Comparison of ENCODE assay signal across 31 cellular contexts in the genomic region with DNA sequence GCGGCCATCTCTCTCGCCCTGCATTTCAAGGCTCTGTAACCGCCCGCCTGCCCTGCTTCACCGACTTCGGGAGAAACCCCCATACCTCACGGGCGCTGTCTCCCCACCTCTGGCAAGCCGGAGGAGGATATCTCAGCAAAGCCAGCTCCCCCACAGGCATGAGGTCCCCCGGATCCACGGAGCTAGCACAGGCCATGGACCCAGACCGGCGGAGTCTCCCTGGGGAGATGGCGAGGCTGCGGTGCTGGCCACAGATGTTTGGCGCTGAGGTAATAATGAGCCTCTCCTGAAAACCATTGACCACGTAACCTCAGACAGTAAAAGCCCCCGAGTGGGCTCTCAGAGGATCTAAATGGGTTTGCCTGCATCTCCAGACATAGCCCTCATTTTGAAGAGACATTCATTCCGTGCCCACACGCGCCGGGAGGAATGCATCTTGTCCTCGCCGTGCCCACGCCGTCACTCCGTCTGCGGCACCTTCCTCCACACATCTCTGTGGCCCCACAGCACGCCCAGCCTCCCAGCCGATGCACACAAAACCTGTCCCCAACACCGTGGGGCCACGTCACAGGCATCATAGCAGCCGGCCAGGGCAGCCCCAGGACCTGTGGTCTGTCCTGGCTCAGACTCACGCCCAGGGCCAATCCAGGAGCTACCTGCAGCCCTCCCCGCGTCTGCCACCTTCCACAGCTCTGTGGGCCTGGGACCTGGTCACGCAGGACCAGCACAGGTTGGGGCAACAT.
DNase-seq lines count a peak whose midpoint lies in the region; FAIRE-seq and TF ChIP-seq lines count a peak whose summit lies in the region.
"Had no signal": no experiment of that assay in that cellular context is flagged by ENCODE, and none has a peak within 500 bp of the region (broad histone marks: within the 10 kb centered on the region; RNA-seq: fewer than 3 reads in every experiment).

No MANE protein-coding gene starts in this region.

- no peak overlapping the region for H3K23ac ChIP-seq in H1 (ENCODE audit: insufficient read length)

- no peak for TF ChIP-seq RAD21 in H1 (IDR thresholded peaks at IDR 0.05 in 1 of 2, conservative IDR thresholded peaks at IDR 0.05 in 1 of 2; ENCODE audit: low read depth in 2 of 2, low read length in 2 of 2)

- no peaks in the 10 kb centered on the region for H3K4me1 ChIP-seq in BE2C
- peaks cover 0 to 65% (median 2%) of the 10 kb centered on the region in 4 donors for H3K4me1 ChIP-seq in Peyer's patch
- H3K4me1 ChIP-seq in H1 (replicated peaks in 1 of 4; ENCODE audit: control insufficient read depth in 3 of 4, insufficient read depth in 4 of 4, low read length in 3 of 4): peaks cover 0 to 7% (median 4%) of the 10 kb centered on the region in 4 experiments; a peak in 4 of 7 replicates
- peaks cover 37% of the 10 kb centered on the region for H3K4me1 ChIP-seq in neural progenitor cell
- H3K4me1 ChIP-seq in spleen: peaks cover 0 to 3% (median 0%) of the 10 kb centered on the region in 6 donors
- H3K4me1 ChIP-seq: A549 had no signal

- H3K4ac ChIP-seq in H1 (replicated peaks; ENCODE audit: insufficient read length, low read depth, low read length): no peak overlapping the region

- no peak overlapping the region for H3K18ac ChIP-seq in H1 (ENCODE audit: extremely low read depth, low read length)

- CTCF ChIA-PET in H1 (lab: Charles Lee; ENCODE audit: partially characterized antibody): interaction anchor here (1.3 to 1.7 kb wide), 4 partner anchors 24 to 204 kb away, joined by 3 to 6 read pairs (median 4); no protein-coding TSS in a partner anchor
- CTCF ChIA-PET in activated naive CD4-positive, alpha-beta T cell treated with anti-CD3 and anti-CD28 coated beads for 36 hours (lab: Charles Lee): no interaction called here

- no peak overlapping the region; the same call in 1 of the 2 replicates for H2BK5ac ChIP-seq in H1 (ENCODE audit: low read depth, low read length)

- H3K27me3 ChIP-seq in BE2C: peaks cover 21% of the 10 kb centered on the region
- no peaks in the 10 kb centered on the region for H3K27me3 ChIP-seq in Peyer's patch
- H3K27me3 ChIP-seq in H1 (replicated peaks in 1 of 4; ENCODE audit: control insufficient read depth in 3 of 4, extremely low read depth in 1 of 4, insufficient read depth in 3 of 4, low read length in 3 of 4): no peaks in the 10 kb centered on the region
- no peaks in the 10 kb centered on the region for H3K27me3 ChIP-seq in neural progenitor cell
- peaks cover 0 to 69% (median 12%) of the 10 kb centered on the region in 7 donors for H3K27me3 ChIP-seq in spleen (replicated peaks in 1 of 7)
- H3K27me3 ChIP-seq: upper lobe of left lung had no signal

- H3K9me3 ChIP-seq in BE2C (no peaks in the 10 kb centered on the region), Peyer's patch (no peaks in the 10 kb centered on the region), H1 (ENCODE audit: insufficient read depth in 2 of 2, low read depth in 1 of 2, low read length in 1 of 2) (no peaks in the 10 kb centered on the region), neural progenitor cell (ENCODE audit: low read depth) (no peaks in the 10 kb centered on the region), spleen (no peaks in the 10 kb centered on the region)
- H3K9me3 ChIP-seq: A549, mucosa of descending colon, upper lobe of left lung had no signal

- H3K79me2 ChIP-seq in H1 (ENCODE audit: control insufficient read depth in 1 of 2, insufficient read depth in 2 of 2, low read length in 2 of 2) (no peaks in the 10 kb centered on the region), neural progenitor cell (ENCODE audit: low read depth) (no peaks in the 10 kb centered on the region)

- H4K91ac ChIP-seq in H1 (replicated peaks; ENCODE audit: insufficient read length, low read length): no peak overlapping the region

- H3K36me3 Mint-ChIP-seq in neural progenitor cell (no peaks in the 10 kb centered on the region), mesothelial cell of epicardium (no peaks in the 10 kb centered on the region)
- H3K36me3 Mint-ChIP-seq in activated naive CD4-positive, alpha-beta T cell treated with anti-CD3 and anti-CD28 coated beads for 36 hours (ENCODE audit: low read depth): no peaks in the 10 kb centered on the region
- H3K36me3 Mint-ChIP-seq: CD8-positive, alpha-beta memory T cell; WTC11 had no signal

- H3K27ac Mint-ChIP-seq in neural progenitor cell (no peak overlapping the region), mesothelial cell of epicardium (no peak overlapping the region)
- no peak overlapping the region for H3K27ac Mint-ChIP-seq in activated naive CD4-positive, alpha-beta T cell treated with anti-CD3 and anti-CD28 coated beads for 36 hours
- H3K27ac Mint-ChIP-seq: CD8-positive, alpha-beta memory T cell; GM23338 had no signal

- FAIRE-seq in H1 (lab: Jason Lieb, UNC): no peak
- FAIRE-seq: A549, endothelial cell of umbilical vein, GM12892 had no signal

- H3K9ac ChIP-seq in H1 (replicated peaks in 1 of 4; ENCODE audit: extremely low read depth in 1 of 4, low read depth in 3 of 4, low read length in 3 of 4) (no peak overlapping the region), neural progenitor cell (no peak overlapping the region)

- H3K4me1 Mint-ChIP-seq in neural progenitor cell (peaks cover 72% of the 10 kb centered on the region), mesothelial cell of epicardium (peaks cover 38% of the 10 kb centered on the region)
- H3K4me1 Mint-ChIP-seq in activated naive CD4-positive, alpha-beta T cell treated with anti-CD3 and anti-CD28 coated beads for 36 hours (ENCODE audit: low read depth): no peaks in the 10 kb centered on the region
- H3K4me1 Mint-ChIP-seq: CD8-positive, alpha-beta memory T cell; stimulated activated naive CD8-positive, alpha-beta T cell treated with anti-CD3 and anti-CD28 coated beads, Interleukin-15, amount 100 ng/mL, for 72 hours had no signal

- H2BK12ac ChIP-seq in H1 (ENCODE audit: low read depth, low read length): 0 out of 2 replicates have a peak overlapping the region, but pooled peaks have one; percentile 50

- H2AK5ac ChIP-seq in H1 (ENCODE audit: low read depth, low read length): no peak overlapping the region

- no peaks in the 10 kb centered on the region for H3K79me1 ChIP-seq in H1 (ENCODE audit: low read depth, low read length)

- intact Hi-C loops in activated naive CD4-positive, alpha-beta T cell treated with anti-CD3 and anti-CD28 coated beads for 36 hours (cut with micrococcal nuclease): no loop called here
- intact Hi-C loops in spleen (cut with DNase I; ENCODE audit: low total_unique reads): no loop called here

- H2AFZ ChIP-seq in H1 (ENCODE audit: low read length): no peak overlapping the region
- no peak overlapping the region for H2AFZ ChIP-seq in neural progenitor cell (replicated peaks)
- H2AFZ ChIP-seq: GM23338 had no signal

- no peak for TF ChIP-seq EP300 in H1 (IDR thresholded peaks at IDR 0.05; ENCODE audit: borderline replicate concordance in 1 of 2, low read depth in 2 of 2, low read length in 2 of 2)

- no peaks in the 10 kb centered on the region for H3K36me3 ChIP-seq in BE2C
- no peaks in the 10 kb centered on the region for H3K36me3 ChIP-seq in Peyer's patch
- no peaks in the 10 kb centered on the region for H3K36me3 ChIP-seq in H1 (ENCODE audit: control insufficient read depth in 2 of 4, insufficient read depth in 4 of 4, low read length in 3 of 4)
- no peaks in the 10 kb centered on the region for H3K36me3 ChIP-seq in neural progenitor cell
- no peaks in the 10 kb centered on the region for H3K36me3 ChIP-seq in spleen
- H3K36me3 ChIP-seq: upper lobe of left lung had no signal

- no peaks in the 10 kb centered on the region for H3K23me2 ChIP-seq in H1 (ENCODE audit: low read depth, low read length)

- no peak overlapping the region for H2BK15ac ChIP-seq in H1 (ENCODE audit: low read length)

- no peak overlapping the region for H3K56ac ChIP-seq in H1 (replicated peaks; ENCODE audit: insufficient read length, low read depth, low read length)

- H3K4me2 ChIP-seq in H1 (ENCODE audit: insufficient read depth in 1 of 2, low read depth in 2 of 2, low read length in 2 of 2) (no peak overlapping the region), neural progenitor cell (peak overlapping the region; percentile 28)
- H3K4me2 ChIP-seq: A549, GM23338 had no signal

- H4K20me1 ChIP-seq in H1 (replicated peaks in 1 of 2; ENCODE audit: control insufficient read depth in 1 of 2, insufficient read depth in 2 of 2, low read length in 2 of 2) (no peaks in the 10 kb centered on the region), neural progenitor cell (ENCODE audit: low read depth) (no peaks in the 10 kb centered on the region)

- TF ChIP-seq POLR2A in Peyer's patch (IDR thresholded peaks at IDR 0.05) (no peak), H1 (IDR thresholded peaks at IDR 0.05; ENCODE audit: control extremely low read depth in 1 of 2, low read depth in 2 of 2, low read length in 2 of 2) (no peak), spleen (IDR thresholded peaks at IDR 0.05) (no peak)

- H3K27ac ChIP-seq in Peyer's patch: peak overlapping the region in 3 of 4 donors; percentile 27 to 71 (median 59)
- H3K27ac ChIP-seq in H1 (ENCODE audit: low read depth, low read length): no peak overlapping the region
- no peak overlapping the region for H3K27ac ChIP-seq in neural progenitor cell
- H3K27ac ChIP-seq in spleen: no peak overlapping the region
- H3K27ac ChIP-seq: A549, skin epidermis had no signal

- H3K4me3 ChIP-seq in BE2C (ENCODE audit: low read depth, low read length) (peak overlapping the region; percentile 8), Peyer's patch (peak overlapping the region in 2 of 4 donors; percentile 25 to 37), H1 (ENCODE audit: extremely low read depth in 1 of 4, insufficient read depth in 2 of 4, low read depth in 3 of 4, low read length in 4 of 4) (no peak overlapping the region), neural progenitor cell (no peak overlapping the region), spleen (no peak overlapping the region)
- H3K4me3 ChIP-seq: A549, GM23338, lung, mucosa of descending colon, skin epidermis, upper lobe of left lung had no signal

- TF ChIP-seq CTCF in BE2C (IDR thresholded peaks at IDR 0.05; ENCODE audit: low read depth, low read length) (no peak), Peyer's patch (IDR thresholded peaks at IDR 0.05) (no peak), H1 (IDR thresholded peaks at IDR 0.05; ENCODE audit: control extremely low read depth in 1 of 3, insufficient read depth in 1 of 3, low read depth in 1 of 3, low read length in 3 of 3) (no peak), neural progenitor cell (IDR thresholded peaks at IDR 0.05) (no peak), spleen (IDR thresholded peaks at IDR 0.05 in 8 of 11, conservative IDR thresholded peaks at IDR 0.05 in 3 of 11) (no peak), mesothelial cell of epicardium (IDR thresholded peaks at IDR 0.05; ENCODE audit: unreplicated experiment) (no peak)

- H2BK20ac ChIP-seq in H1 (ENCODE audit: low read length): no peak overlapping the region

- DNase-seq in BE2C: peak; percentile 14
- DNase-seq in Peyer's patch: no peak
- no peak for DNase-seq in H1 (ENCODE audit: low read depth in 1 of 2, low spot score in 2 of 2)
- DNase-seq in neural progenitor cell (ENCODE audit: low spot score): no peak
- no peak for DNase-seq in cerebellar cortex (ENCODE audit: low spot score)
- DNase-seq in activated naive CD4-positive, alpha-beta T cell treated with anti-CD3 and anti-CD28 coated beads for 36 hours: no peak
- no peak for DNase-seq in spleen
- no peak for DNase-seq in mesothelial cell of epicardium (ENCODE audit: low spot score in 2 of 2, unreplicated experiment in 2 of 2)
- DNase-seq: activated naive CD4-positive, alpha-beta T cell treated with Interleukin-2 at 50 U/mL for 16 hours; AML-193; CD8-positive, alpha-beta memory T cell; dermis blood vessel endothelial cell; DMS 273 treated with DMSO at 0.1 percent for 48 hours; NCI-H1105; NCI-H187 treated with DMSO at 0.1 percent for 48 hours; NK-92 treated with Interleukin-12 subunit alpha and Interleukin-12 subunit beta, amount 100 ng/mL, for 24 hours; SIG-M5; stimulated activated CD4-positive, alpha-beta T cell treated with anti-CD3 and anti-CD28 coated beads, Interleukin-1b, Interleukin-23, amount 100 ng/mL, for 48 hours; stimulated activated CD8-positive, alpha-beta memory T cell treated with anti-CD3 and anti-CD28 coated beads, Interleukin-4, amount 100 ng/mL, for 48 hours; stimulated activated naive CD8-positive, alpha-beta T cell treated with anti-CD3 and anti-CD28 coated beads, Interleukin-15, amount 100 ng/mL, for 72 hours; SW 1271; T1000 had no signal

- H3K27me3 Mint-ChIP-seq in neural progenitor cell (ENCODE audit: insufficient read depth, low read depth) (peaks cover 15% of the 10 kb centered on the region), mesothelial cell of epicardium (ENCODE audit: low read depth) (peaks cover 44% of the 10 kb centered on the region)
- H3K27me3 Mint-ChIP-seq in activated naive CD4-positive, alpha-beta T cell treated with anti-CD3 and anti-CD28 coated beads for 36 hours (ENCODE audit: low read depth): peaks cover 2% of the 10 kb centered on the region

- no peak overlapping the region for H3K4me3 Mint-ChIP-seq in neural progenitor cell
- no peak overlapping the region for H3K4me3 Mint-ChIP-seq in activated naive CD4-positive, alpha-beta T cell treated with anti-CD3 and anti-CD28 coated beads for 36 hours
- no peak overlapping the region for H3K4me3 Mint-ChIP-seq in mesothelial cell of epicardium
- H3K4me3 Mint-ChIP-seq: CD8-positive, alpha-beta memory T cell; GM23338; stimulated activated naive CD8-positive, alpha-beta T cell treated with anti-CD3 and anti-CD28 coated beads, Interleukin-15, amount 100 ng/mL, for 72 hours; WTC11 had no signal

- no peak overlapping the region for H2BK120ac ChIP-seq in H1 (replicated peaks; ENCODE audit: low read depth, low read length)

- 0 out of 2 replicates have a peak overlapping the region, but pooled peaks have one; percentile 57 for H4K8ac ChIP-seq in H1 (ENCODE audit: extremely low read depth, insufficient read depth, low read length)

- POLR2A ChIA-PET in H1 (lab: Charles Lee; ENCODE audit: partially characterized antibody): no interaction called here

- 90% methylated on average over 29 of the region's 37 CpGs; no CpG with 5 or more reads in 1 of the 2 experiments for WGBS in H1 (ENCODE audit: extremely low coverage in 1 of 2, insufficient coverage in 1 of 2, insufficient read length in 1 of 2, insufficient replicate concordance in 2 of 2, low coverage in 1 of 2, low lambda C conversion rate in 2 of 2, missing lambda C conversion rate in 1 of 2), 2 experiments
- WGBS in spleen, 5 donors: 90 to 95% (median 90%) methylated on average over 37 of the region's 37 CpGs

- peaks cover 6% of the 10 kb centered on the region for H3F3A ChIP-seq in neural progenitor cell (ENCODE audit: low read depth)

- H3K9me3 Mint-ChIP-seq in neural progenitor cell (no peaks in the 10 kb centered on the region), mesothelial cell of epicardium (no peaks in the 10 kb centered on the region)
- no peaks in the 10 kb centered on the region for H3K9me3 Mint-ChIP-seq in activated naive CD4-positive, alpha-beta T cell treated with anti-CD3 and anti-CD28 coated beads for 36 hours
- H3K9me3 Mint-ChIP-seq: CD8-positive, alpha-beta memory T cell; GM23338; stimulated activated naive CD8-positive, alpha-beta T cell treated with anti-CD3 and anti-CD28 coated beads, Interleukin-15, amount 100 ng/mL, for 72 hours; WTC11 had no signal

- H3K14ac ChIP-seq in H1 (ENCODE audit: insufficient read length): no peak overlapping the region

- no peak overlapping the region for H4K5ac ChIP-seq in H1 (ENCODE audit: insufficient read length, low read depth, low read length)

Comparison
In these comparisons a context has a peak if more than half of its experiments do, and no peak if none do; other contexts are left out.
1. H3K27ac ChIP-seq: peak in Peyer's patch (3 of 4); none in H1 (single experiment), neural progenitor cell (single experiment) and spleen (0 of 8).